ENCODE assay signal across 8 cellular contexts in genomic region chr7:134646425-134647305, GRCh38. TPM values are rescaled to one million over a fixed set of nuclear protein-coding genes. Genes with fewer than 3 reads are reported as not detected.
DNase-seq lines count a peak whose midpoint lies in the region; ATAC-seq, FAIRE-seq and TF ChIP-seq lines count a peak whose summit lies in the region.

TSS of gene BPGM (plus strand) at chr7:134646853. CDS start at chr7:134661508, 14,655 bp downstream.

- ATAC-seq in GM19372 (IDR thresholded peaks at IDR 0.05; ENCODE audit: low read depth, unreplicated experiment) (peak; percentile 97), HG03558 (IDR thresholded peaks at IDR 0.05; ENCODE audit: extremely low read depth, unreplicated experiment) (peak; percentile 97), HepG2 (peak; percentile 100)

- peak; percentile 68 for TF ChIP-seq CTCF in HepG2 (CRISPR knock-in tag; IDR thresholded peaks at IDR 0.05)

- no peaks in the 10 kb centered on the region for H3K36me3 ChIP-seq in HepG2 (replicated peaks in 1 of 2; ENCODE audit: control insufficient read depth in 1 of 2, insufficient read depth in 2 of 2, low read length in 2 of 2)

- FAIRE-seq in HepG2 (lab: Jason Lieb, UNC), result peak; percentile 99

- peak within 1 kb of the TSS; percentile 53 for H3K27ac ChIP-seq in HepG2 (ENCODE audit: extremely low read length, insufficient read depth, low read length)

- H3K79me2 ChIP-seq in HepG2 (ENCODE audit: insufficient read depth, low read length), result no peaks in the 10 kb centered on the region

- H3K4me2 ChIP-seq in HepG2 (ENCODE audit: low read depth, low read length), result peak within 1 kb of the TSS; percentile 95

- POLR2A ChIA-PET in HepG2 (lab: Yijun Ruan, JAX), result interaction anchor here (0.7 to 1.5 kb wide), 14 partner anchors 11 to 601 kb away, joined by 3 to 5 read pairs (median 3); partner anchors contain the start of genes AGBL3 and CYREN

- no peaks in the 10 kb centered on the region; a peak in 1 of 5 replicates for H3K27me3 ChIP-seq in HepG2 (ENCODE audit: control insufficient read depth in 1 of 2, insufficient read depth in 2 of 2, low read length in 2 of 2)

- DNase-seq in CD1c-positive myeloid dendritic cell (ENCODE audit: extremely low spot score) (peak; percentile 100), NCI-H748 (lab: John Stamatoyannopoulos, UW; ENCODE audit: unreplicated experiment) (peak; percentile 99), dermis microvascular lymphatic vessel endothelial cell (ENCODE audit: low read depth in 2 of 2) (peak; percentile 100), HepG2 (ENCODE audit: low spot score) (peak; percentile 99)
- peak; percentile 84 to 98 for DNase-seq in activated CD4-positive, alpha-beta T cell treated with anti-CD3 and anti-CD28 coated beads, Interleukin-2, amount 50 U/mL, for 24 hours (ENCODE audit: low read depth in 1 of 2, low spot score in 1 of 2)
- DNase-seq in stimulated activated CD4-positive, alpha-beta T cell treated with anti-CD3 and anti-CD28 coated beads, Interleukin-4, amount 100 ng/mL, for 1 hour, result peak; percentile 90

- intact Hi-C loops in HepG2 (cut with micrococcal nuclease; ENCODE audit: unreplicated experiment), result loop anchor here (5.0 kb wide), 2 partner anchors 56 to 246 kb away; no protein-coding TSS in a partner anchor

- CTCF ChIA-PET in HepG2 (lab: Yijun Ruan, JAX; ENCODE audit: low intra/inter-chr PET ratio, low total read pairs), result no interaction called here

- TF ChIP-seq EP300 in HepG2 (IDR thresholded peaks at IDR 0.05; ENCODE audit: low read depth in 2 of 2, low read length in 2 of 2) (no peak), HepG2 (CRISPR knock-in tag; IDR thresholded peaks at IDR 0.05; ENCODE audit: borderline replicate concordance) (no peak)

- in situ Hi-C loops in HepG2 (cut with HindIII; ENCODE audit: extremely low pct_ligation_motif_present, low pct_unique_long_range_greater_than_20kb), result no loop called here

- H3K4me1 ChIP-seq in HepG2 (ENCODE audit: insufficient read depth, low read length), result peaks cover 13% of the 10 kb centered on the region

- H2AFZ ChIP-seq in HepG2 (ENCODE audit: low read length), result peak within 1 kb of the TSS; percentile 95

- H3K9me3 ChIP-seq in HepG2 (ENCODE audit: low read length), result no peaks in the 10 kb centered on the region

- peak within 1 kb of the TSS; percentile 85 for H3K9ac ChIP-seq in HepG2 (ENCODE audit: insufficient read depth, low read depth, low read length)

- H4K20me1 ChIP-seq in HepG2 (ENCODE audit: insufficient read depth, low read length), result no peaks in the 10 kb centered on the region

- H3K4me3 ChIP-seq in HepG2 (replicated peaks in 1 of 3; ENCODE audit: insufficient read depth in 1 of 3, low read depth in 2 of 3, low read length in 3 of 3), result peak within 1 kb of the TSS; percentile 65 to 94 (median 79)

- TSS peak; percentile 77 for BruUV-seq in HepG2 (replicated peaks; lab: Mats Ljungman, UMichigan)

- peak; percentile 87 to 94 for TF ChIP-seq POLR2A in HepG2 (IDR thresholded peaks at IDR 0.05; ENCODE audit: insufficient read depth in 1 of 2, low read depth in 2 of 2, low read length in 2 of 2)

- TF ChIP-seq RAD21 in HepG2 (CRISPR knock-in tag; IDR thresholded peaks at IDR 0.05), result no peak

- under 1% methylated on average over 28 of the region's 36 CpGs for WGBS in HepG2 (ENCODE audit: low lambda C conversion rate)

TF ChIP-seq in HepG2, 621 proteins besides CTCF, POLR2A, EP300 and RAD21 (continues in another document):
- TF ChIP-seq NPAS2 (CRISPR knock-in tag; IDR thresholded peaks at IDR 0.05; ENCODE audit: borderline replicate concordance) (no peak), FOXK1 (CRISPR knock-in tag; IDR thresholded peaks at IDR 0.05; ENCODE audit: borderline replicate concordance, low read depth) (peak; percentile 78; the same call in 1 of the 2 replicates), SKIL (CRISPR knock-in tag; IDR thresholded peaks at IDR 0.05; ENCODE audit: borderline replicate concordance) (no peak), ZNF350 (CRISPR knock-in tag; IDR thresholded peaks at IDR 0.05; ENCODE audit: borderline replicate concordance, low read depth) (peak; percentile 70), RFX5 (IDR thresholded peaks at IDR 0.05; ENCODE audit: low read depth, low read length) (no peak), ZNF556 (CRISPR knock-in tag; IDR thresholded peaks at IDR 0.05; ENCODE audit: borderline replicate concordance) (no peak), MED1 (CRISPR knock-in tag; IDR thresholded peaks at IDR 0.05) (no peak; the same call in 1 of the 2 replicates), TSC22D2 (CRISPR knock-in tag; IDR thresholded peaks at IDR 0.05; ENCODE audit: borderline replicate concordance) (no peak)

RNA-seq across cellular contexts. Expression of gene BPGM, which starts in this region (rescaled TPM):
- 9.8 and 10.9 TPM in 2 replicates for total RNA-seq in dermis microvascular lymphatic vessel endothelial cell
- 7.5 and 10.7 TPM in 2 replicates for total RNA-seq in HepG2 (2016; rRNA removed; fragmentation: Illumina TruSeq; extraction: Trizol)
- 2.2 and 3.2 TPM in 2 replicates for total RNA-seq in HepG2 (2016; cell fraction: cytosol; rRNA removed; fragmentation: Illumina TruSeq; extraction: Trizol; ENCODE audit: low read depth)
- 7.6 and 10.7 TPM in 2 replicates for total RNA-seq in HepG2 (2016; cell fraction: insoluble cytoplasmic fraction; rRNA removed; fragmentation: Illumina TruSeq; extraction: Trizol)
- total RNA-seq in HepG2 (2016; cell fraction: membrane; rRNA removed; fragmentation: Illumina TruSeq; extraction: Trizol), result 7.3 and 7.9 TPM in 2 replicates
- total RNA-seq in HepG2 (2016; cell fraction: nucleus; rRNA removed; fragmentation: Illumina TruSeq; extraction: Trizol), result 3.5 and 4.5 TPM in 2 replicates
- polyA plus RNA-seq in HepG2 (2011; rRNA removed), result 3.1 and 4.0 TPM in 2 replicates
- 2.3 and 4.0 TPM in 2 replicates for polyA plus RNA-seq in HepG2 (2011; cell fraction: cytosol; rRNA removed)
- polyA plus RNA-seq in HepG2 (2011; cell fraction: nucleus; rRNA removed), result 1.1 and 2.2 TPM in 2 replicates
- 3.4 and 4.2 TPM in 2 replicates for polyA plus RNA-seq in HepG2 (2012)
- polyA plus RNA-seq in HepG2 (2016; cell fraction: cytosol; fragmentation: Illumina TruSeq; extraction: Trizol; ENCODE audit: low read depth), result 1.8 and 2.7 TPM in 2 replicates
- 10.6 and 11.1 TPM in 2 replicates for polyA plus RNA-seq in HepG2 (2016; cell fraction: insoluble cytoplasmic fraction; fragmentation: Illumina TruSeq; extraction: Trizol; ENCODE audit: low read depth)
- 7.4 and 7.5 TPM in 2 replicates for polyA plus RNA-seq in HepG2 (2016; cell fraction: membrane; fragmentation: Illumina TruSeq; extraction: Trizol; ENCODE audit: low read depth)
- 3.8 and 4.5 TPM in 2 replicates for polyA plus RNA-seq in HepG2 (2016; cell fraction: nucleus; fragmentation: Illumina TruSeq; extraction: Trizol; ENCODE audit: insufficient read depth, low read depth)
- 1.1 and 4.0 TPM in 2 replicates for polyA minus RNA-seq in HepG2 (2011; rRNA and poly(A)+ RNA removed; ENCODE audit: low replicate concordance)
- 0.88 and 2.1 TPM in 2 replicates for polyA minus RNA-seq in HepG2 (2011; cell fraction: cytosol; rRNA and poly(A)+ RNA removed)
- 2.8 and 5.0 TPM in 2 replicates for polyA minus RNA-seq in HepG2 (2011; cell fraction: nucleus; rRNA and poly(A)+ RNA removed)

Comparison
In these comparisons a context has a peak if more than half of its experiments do, and no peak if none do; other contexts are left out.
1. Peak in every context shown above with its lines: DNase-seq, ATAC-seq, H3K4me3 ChIP-seq and H3K27ac ChIP-seq.